In genomic region chr6:31713991-31714684, GRCh38 we compare ENCODE assay signal across 1 cellular context.
TF ChIP-seq lines count a peak whose summit lies in the region.

No MANE protein-coding gene starts in this region.

TF ChIP-seq in H1, 55 proteins besides CTCF, POLR2A, EP300 and RAD21:
- TF ChIP-seq ASH2L (IDR thresholded peaks at IDR 0.05; ENCODE audit: low read length) (peak; percentile 38), SUZ12 (IDR thresholded peaks at IDR 0.05; ENCODE audit: low read length) (no peak)
TF ChIP-seq in H1: peak in this region for 1.
